13 cellular contexts compared by ENCODE assay signal in genomic region chr19:39084732-39085080, GRCh38. TPM values are rescaled to one million over a fixed set of nuclear protein-coding genes. Genes with fewer than 3 reads are reported as not detected.
DNase-seq lines count a peak whose midpoint lies in the region; ATAC-seq and TF ChIP-seq lines count a peak whose summit lies in the region.
"Had no signal": no experiment of that assay in that cellular context is flagged by ENCODE, and none has a peak within 500 bp of the region (broad histone marks: within the 10 kb centered on the region; RNA-seq: fewer than 3 reads in every experiment).

No MANE protein-coding gene starts in this region.

- TF ChIP-seq EP300 in suprapubic skin (IDR thresholded peaks at IDR 0.05), result no peak

- no peaks in the 10 kb centered on the region for H3K36me3 Mint-ChIP-seq in activated T-cell treated with anti-CD3 and anti-CD28 coated beads, Interleukin-2, amount 50 U/mL, for 4 hours (ENCODE audit: insufficient read depth)

- no peaks in the 10 kb centered on the region for H3K9me3 ChIP-seq in adipocyte (ENCODE audit: control insufficient read depth, low read length)
- no peaks in the 10 kb centered on the region for H3K9me3 ChIP-seq in suprapubic skin
- H3K9me3 ChIP-seq: SJCRH30 had no signal

- CTCF ChIA-PET in RWPE1 (lab: Yijun Ruan, JAX), result interaction anchor here (0.6 to 0.9 kb wide), 3 partner anchors 32 to 450 kb away, joined by 3 to 6 read pairs (median 4); no protein-coding TSS in a partner anchor

- H3K9me3 Mint-ChIP-seq in activated T-cell treated with anti-CD3 and anti-CD28 coated beads, Interleukin-2, amount 50 U/mL, for 4 hours, result no peaks in the 10 kb centered on the region

- H3K27ac ChIP-seq in suprapubic skin (no peak overlapping the region), RWPE1 (no peak overlapping the region)
- H3K27ac ChIP-seq: SJCRH30 had no signal

- no peak for ATAC-seq in activated T-cell treated with anti-CD3 and anti-CD28 coated beads, Interleukin-2, amount 50 U/mL, for 4 hours

- H3K4me1 Mint-ChIP-seq in activated T-cell treated with anti-CD3 and anti-CD28 coated beads, Interleukin-2, amount 50 U/mL, for 4 hours (ENCODE audit: low read depth), result peaks cover 17% of the 10 kb centered on the region

- H3K4me1 ChIP-seq in adipocyte (ENCODE audit: control insufficient read depth, insufficient read depth, low read length) (peaks cover 7% of the 10 kb centered on the region), suprapubic skin (peaks cover 26% of the 10 kb centered on the region)
- H3K4me1 ChIP-seq: SJCRH30 had no signal

- WGBS in suprapubic skin, result 73% methylated on average over 7 of the region's 7 CpGs

- POLR2A ChIA-PET in RWPE1 (lab: Yijun Ruan, JAX; ENCODE audit: low non-redundant PET), result no interaction called here

- TF ChIP-seq POLR2A in suprapubic skin (IDR thresholded peaks at IDR 0.05) (no peak), erythroblast (IDR thresholded peaks at IDR 0.05; ENCODE audit: low read length) (no peak)

- peak overlapping the region; percentile 63 for H3K4me3 Mint-ChIP-seq in activated T-cell treated with anti-CD3 and anti-CD28 coated beads, Interleukin-2, amount 50 U/mL, for 4 hours

- H3K27me3 ChIP-seq in adipocyte (replicated peaks; ENCODE audit: control insufficient read depth, insufficient read depth, low read length) (no peaks in the 10 kb centered on the region), suprapubic skin (peaks cover 48% of the 10 kb centered on the region)

- H3K4me3 ChIP-seq in adipocyte (ENCODE audit: low read length) (peak overlapping the region; percentile 74), iPS-11a (ENCODE audit: low read depth, low read length) (peak overlapping the region; percentile 37), suprapubic skin (peak overlapping the region; percentile 41)
- H3K4me3 ChIP-seq: SJCRH30 had no signal

- no peak for DNase-seq in activated T-cell treated with anti-CD3 and anti-CD28 coated beads, Interleukin-2, amount 50 U/mL, for 4 hours
- DNase-seq in activated T-cell treated with anti-CD3 and anti-CD28 coated beads for 4 hours (no peak), adipocyte (ENCODE audit: low read depth) (no peak), suprapubic skin (ENCODE audit: low spot score in 2 of 2) (no peak), RWPE1 (ENCODE audit: low spot score) (no peak), erythroblast (lab: John Stamatoyannopoulos, UW) (no peak), NCI-H2196 (lab: John Stamatoyannopoulos, UW; ENCODE audit: unreplicated experiment) (no peak)
- DNase-seq: DMS 273 treated with DMSO at 0.1 percent for 48 hours, foreskin fibroblast, NCI-H1105, NCI-H526 treated with DMSO at 0.1 percent for 48 hours, SJCRH30 had no signal

- peak overlapping the region; percentile 51 for H3K9ac ChIP-seq in adipocyte (ENCODE audit: low read length)

- TF ChIP-seq CTCF in suprapubic skin (IDR thresholded peaks at IDR 0.05) (no peak), RWPE1 (conservative IDR thresholded peaks at IDR 0.05; ENCODE audit: low read depth) (no peak)

- peaks cover 47% of the 10 kb centered on the region for H3K27me3 Mint-ChIP-seq in activated T-cell treated with anti-CD3 and anti-CD28 coated beads, Interleukin-2, amount 50 U/mL, for 4 hours (ENCODE audit: low read depth)

- H3K36me3 ChIP-seq in adipocyte (ENCODE audit: control insufficient read depth, insufficient read depth, low read length, severe bottlenecking) (no peaks in the 10 kb centered on the region), suprapubic skin (no peaks in the 10 kb centered on the region)
- H3K36me3 ChIP-seq: SJCRH30 had no signal

RNA-seq across cellular contexts. Expression of gene ACP7, which starts 0.5 kb away (rescaled TPM):
- under 1 TPM in 1 of 3 donors, not detected in 2; 0.20 TPM for total RNA-seq in activated T-cell treated with anti-CD3 and anti-CD28 coated beads, Interleukin-2, amount 50 U/mL, for 4 hours
- 10 to 100 TPM; 15.0 to 24.1 (median 18.0) TPM for total RNA-seq in suprapubic skin
- total RNA-seq: SJCRH30 had no signal

RNA-seq across cellular contexts. Expression of gene PAK4, which starts 40.9 kb away (rescaled TPM):
- total RNA-seq in activated T-cell treated with anti-CD3 and anti-CD28 coated beads, Interleukin-2, amount 50 U/mL, for 4 hours, result 10 to 100 TPM; 21.3 to 24.4 (median 23.5) TPM
- 10 to 100 TPM; 20.7 to 25.3 (median 23.6) TPM for total RNA-seq in suprapubic skin

RNA-seq across cellular contexts. Expression of gene FBXO27, which starts 52.4 kb away (rescaled TPM):
- total RNA-seq in activated T-cell treated with anti-CD3 and anti-CD28 coated beads, Interleukin-2, amount 50 U/mL, for 4 hours, result under 1 TPM; 0.18 to 0.63 (median 0.20) TPM
- total RNA-seq in suprapubic skin, result 10 to 100 TPM; 12.0 to 37.9 (median 26.1) TPM

Comparison
In these comparisons a context has a peak if more than half of its experiments do, and no peak if none do; other contexts are left out.
1. RNA of gene ACP7, which starts 0.5 kb away (total RNA-seq): 15.0 to 24.1 TPM in suprapubic skin; 0.20 TPM in activated T-cell treated with anti-CD3 and anti-CD28 coated beads, Interleukin-2, amount 50 U/mL, for 4 hours; every median in the first group is over 10 times any median in the second.
2. RNA of gene FBXO27, which starts 52.4 kb away (total RNA-seq): 12.0 to 37.9 TPM in suprapubic skin; 0.18 to 0.63 TPM in activated T-cell treated with anti-CD3 and anti-CD28 coated beads, Interleukin-2, amount 50 U/mL, for 4 hours; every median in the first group is over 4 times any median in the second.
3. Peak in every context shown above with its lines, with median percentiles within 50 percentile points of each other: H3K4me3 ChIP-seq.